Comparison of ENCODE assay signal across 16 cellular contexts in the genomic region with DNA sequence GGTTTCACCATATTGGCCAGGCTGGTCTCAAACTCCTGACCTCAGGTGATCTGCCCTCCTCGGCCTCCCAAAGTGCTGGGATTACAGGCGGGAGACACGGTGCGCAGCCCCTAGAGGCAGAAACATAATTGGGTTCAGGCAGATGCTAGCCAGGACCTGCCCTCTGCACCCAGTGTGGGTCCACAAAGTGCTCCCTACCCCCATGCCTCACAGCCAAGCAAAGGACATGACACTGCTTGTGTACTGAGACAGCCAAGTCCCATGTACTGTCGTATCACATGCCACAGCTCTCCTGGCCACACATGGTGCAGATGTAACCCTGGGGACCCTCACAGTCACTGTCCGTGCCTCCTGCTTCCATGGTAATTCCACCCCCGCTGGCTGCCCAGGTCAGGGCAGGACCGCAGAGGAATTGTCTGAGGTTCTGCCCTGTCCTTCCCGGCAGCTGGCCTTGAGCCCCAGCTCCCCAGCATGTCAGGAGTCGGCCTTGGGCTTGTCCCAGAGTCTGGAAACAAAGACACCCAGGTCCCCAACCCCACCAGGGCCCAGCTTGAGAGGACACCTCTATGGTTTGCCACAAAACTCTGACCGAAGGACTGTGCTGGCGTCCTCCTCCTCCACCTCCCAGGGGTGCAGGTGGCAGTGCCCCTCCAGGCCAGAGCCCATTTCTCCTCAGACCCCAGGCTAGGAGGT. TPM values are rescaled to one million over a fixed set of nuclear protein-coding genes. Genes with fewer than 3 reads are reported as not detected.
DNase-seq lines count a peak whose midpoint lies in the region; TF ChIP-seq lines count a peak whose summit lies in the region.
"Had no signal": no experiment of that assay in that cellular context is flagged by ENCODE, and none has a peak within 500 bp of the region (broad histone marks: within the 10 kb centered on the region; RNA-seq: fewer than 3 reads in every experiment).

No MANE protein-coding gene starts in this region.

- H3K27me3 Mint-ChIP-seq in H9 (ENCODE audit: low read depth) = peaks cover 45% of the 10 kb centered on the region

- peaks cover 54% of the 10 kb centered on the region for H3K36me3 ChIP-seq in WERI-Rb-1
- peaks cover 2 to 18% of the 10 kb centered on the region in 2 donors for H3K36me3 ChIP-seq in neuronal stem cell (replicated peaks in 1 of 2; ENCODE audit: control insufficient read depth in 2 of 2, insufficient read depth in 2 of 2, low read length in 2 of 2)
- H3K36me3 ChIP-seq: BE2C, MG63 had no signal

- H3K56ac ChIP-seq in H9 (ENCODE audit: insufficient read length, low read depth, low read length) = no peak overlapping the region

- TF ChIP-seq CTCF in H9 (conservative IDR thresholded peaks at IDR 0.05) (peak; percentile 23; the same call in 1 of the 3 replicates), WERI-Rb-1 (IDR thresholded peaks at IDR 0.05; ENCODE audit: low read depth, low read length) (peak; percentile 10; the same call in 1 of the 2 replicates)

- H3K79me2 ChIP-seq in H9 (ENCODE audit: insufficient read depth, low read length) = no peaks in the 10 kb centered on the region

- no peak overlapping the region for H3K27ac ChIP-seq in H9 (ENCODE audit: insufficient read length, low read depth, low read length)
- peak overlapping the region; percentile 59 for H3K27ac ChIP-seq in WERI-Rb-1
- no peak overlapping the region for H3K27ac ChIP-seq in neuronal stem cell (replicated peaks; ENCODE audit: low read length)
- H3K27ac ChIP-seq: GM23248 had no signal

- H3K23me2 ChIP-seq in H9 (ENCODE audit: insufficient read length, low read depth, low read length, poor library complexity, severe bottlenecking) = peaks cover 25% of the 10 kb centered on the region

- H2BK5ac ChIP-seq in H9 (ENCODE audit: insufficient read length, low read length) (no peak overlapping the region), neuronal stem cell (ENCODE audit: low read length) (no peak overlapping the region)

- peaks cover 6% of the 10 kb centered on the region for H4K20me1 ChIP-seq in H9 (ENCODE audit: control insufficient read depth, insufficient read depth, insufficient read length)

- H2BK120ac ChIP-seq in H9 (ENCODE audit: low read depth, low read length, poor library complexity, severe bottlenecking) = no peak overlapping the region
- H2BK120ac ChIP-seq in neuronal stem cell (ENCODE audit: low read depth, low read length) = no peak overlapping the region

- H3K14ac ChIP-seq in H9 (ENCODE audit: insufficient read depth, low read length) (no peak overlapping the region; the same call in 1 of the 2 replicates), neuronal stem cell (ENCODE audit: low read length) (no peak overlapping the region)

- H3K4ac ChIP-seq in H9 (ENCODE audit: low read depth, low read length) (no peak overlapping the region), neuronal stem cell (ENCODE audit: low read length) (no peak overlapping the region)

- no peaks in the 10 kb centered on the region for H3K79me1 ChIP-seq in H9 (ENCODE audit: insufficient read depth, low read depth, low read length, poor library complexity, severe bottlenecking)
- H3K79me1 ChIP-seq in neuronal stem cell (ENCODE audit: low read depth, low read length) = peaks cover 2% of the 10 kb centered on the region

- no peak overlapping the region for H2AFZ ChIP-seq in H9 (ENCODE audit: low read length)
- no peak overlapping the region for H2AFZ ChIP-seq in neuronal stem cell (ENCODE audit: low read length)
- H2AFZ ChIP-seq: GM23248 had no signal

- H3T11ph ChIP-seq in H9 (ENCODE audit: low read length) = no peak overlapping the region

- no CpG with 5 or more reads among the region's 12 CpGs for WGBS in H9 (ENCODE audit: extremely low coverage, insufficient read length, low lambda C conversion rate)
- WGBS in neuronal stem cell (ENCODE audit: extremely low coverage in 2 of 2, insufficient read length in 2 of 2, insufficient replicate concordance in 1 of 2), 2 donors = no CpG with 5 or more reads among the region's 12 CpGs

- H4K8ac ChIP-seq in H9 (replicated peaks; ENCODE audit: insufficient read length, low read depth, low read length) (no peak overlapping the region), neuronal stem cell (ENCODE audit: low read depth, low read length) (no peak overlapping the region)

- DNase-seq in H9 (no peak), WERI-Rb-1 (no peak), neuronal stem cell (ENCODE audit: low spot score) (no peak), NCI-H2029 treated with DMSO at 0.1 percent for 48 hours (lab: John Stamatoyannopoulos, UW) (no peak), hippocampal formation (lab: John Stamatoyannopoulos, UW) (no peak)
- DNase-seq: BE2C; CD4-positive, alpha-beta T cell; EL; GM23248; HFFc6; MG63; NCI-H1092 treated with DMSO at 0.1 percent for 48 hours; NCI-H226; NCI-H524 treated with DMSO at 0.1 percent for 48 hours; Right ventricle myocardium superior; SK-N-SH had no signal

- H2BK12ac ChIP-seq in H9 (ENCODE audit: insufficient read length, low read depth, low read length) (no peak overlapping the region), neuronal stem cell (ENCODE audit: low read length) (no peak overlapping the region)

- no peak overlapping the region for H3K18ac ChIP-seq in H9 (ENCODE audit: insufficient read length, low read depth, low read length)
- peak overlapping the region; percentile 48 for H3K18ac ChIP-seq in neuronal stem cell (ENCODE audit: low read length)

- H4K91ac ChIP-seq in H9 (ENCODE audit: insufficient read length, low read depth, low read length) (no peak overlapping the region), neuronal stem cell (ENCODE audit: low read depth, low read length, poor library complexity) (no peak overlapping the region)

- no peak overlapping the region for H3K27ac Mint-ChIP-seq in H9
- H3K27ac Mint-ChIP-seq: CD4-positive, alpha-beta T cell; HFFc6 had no signal

- H3K4me3 ChIP-seq in WERI-Rb-1 (ENCODE audit: low read depth, low read length) (no peak overlapping the region), neuronal stem cell (ENCODE audit: low read length in 2 of 2) (peak overlapping the region in 1 of 2 donors; percentile 31)
- H3K4me3 ChIP-seq: GM23248, MG63 had no signal

- H3K9ac ChIP-seq in H9 (ENCODE audit: extremely low read depth, insufficient read length, low read length) = no peak overlapping the region
- peak overlapping the region; percentile 87 for H3K9ac ChIP-seq in neuronal stem cell (ENCODE audit: low read depth, low read length, poor library complexity)
- H3K9ac ChIP-seq: GM23248, SK-N-SH had no signal

- H2BK15ac ChIP-seq in H9 (ENCODE audit: low read depth, low read length) = no peak overlapping the region
- H2BK15ac ChIP-seq in neuronal stem cell (ENCODE audit: low read length) = no peak overlapping the region

- H4K5ac ChIP-seq in H9 (ENCODE audit: insufficient read length, low read depth, low read length) = no peak overlapping the region

- H3K4me3 Mint-ChIP-seq in H9 = no peak overlapping the region
- H3K4me3 Mint-ChIP-seq: CD4-positive, alpha-beta T cell; HFFc6 had no signal

- no peak overlapping the region for H3K4me2 ChIP-seq in H9 (ENCODE audit: insufficient read depth, insufficient read length, low read length)
- no peak overlapping the region for H3K4me2 ChIP-seq in neuronal stem cell (ENCODE audit: insufficient read depth, low read length, poor library complexity, severe bottlenecking)
- H3K4me2 ChIP-seq: SK-N-SH had no signal

- H3K36me3 Mint-ChIP-seq in H9 (ENCODE audit: insufficient read depth in 1 of 3, low read depth in 3 of 3) = peaks cover 0 to 6% (median 2%) of the 10 kb centered on the region in 3 experiments; a peak in 2 of 7 replicates

- H3K4me1 Mint-ChIP-seq in H9 = peaks cover 11 to 37% of the 10 kb centered on the region in 2 experiments

- H3K23ac ChIP-seq in H9 (ENCODE audit: insufficient read length, low read depth, low read length) (no peak overlapping the region), neuronal stem cell (ENCODE audit: low read depth, low read length, poor library complexity) (peak overlapping the region; percentile 16)

- H3K27me3 ChIP-seq in H9 (ENCODE audit: insufficient read depth, low read length) = peaks cover 4% of the 10 kb centered on the region; the same call in 1 of the 2 replicates
- no peaks in the 10 kb centered on the region for H3K27me3 ChIP-seq in WERI-Rb-1 (ENCODE audit: insufficient read depth, low read depth, severe bottlenecking)
- peaks cover 0 to 30% (median 7%) of the 10 kb centered on the region in 3 experiments for H3K27me3 ChIP-seq in neuronal stem cell (ENCODE audit: control insufficient read depth in 3 of 3, insufficient read depth in 3 of 3, low read depth in 1 of 3, low read length in 3 of 3)
- H3K27me3 ChIP-seq: BE2C, MG63 had no signal

- H3K9me3 ChIP-seq in H9 (ENCODE audit: control insufficient read depth, low read depth, low read length) (no peaks in the 10 kb centered on the region), WERI-Rb-1 (ENCODE audit: severe bottlenecking) (no peaks in the 10 kb centered on the region), neuronal stem cell (replicated peaks in 1 of 2; ENCODE audit: control insufficient read depth in 2 of 2, insufficient read depth in 1 of 2, low read depth in 1 of 2, low read length in 2 of 2) (no peaks in the 10 kb centered on the region)
- H3K9me3 ChIP-seq: BE2C, MG63, SK-N-SH had no signal

- H3K9me3 Mint-ChIP-seq in H9 = no peaks in the 10 kb centered on the region
- H3K9me3 Mint-ChIP-seq: CD4-positive, alpha-beta T cell; HFFc6 had no signal

- H3K4me1 ChIP-seq in H9 (ENCODE audit: insufficient read depth, low read length) = no peaks in the 10 kb centered on the region; the same call in 1 of the 2 replicates
- H3K4me1 ChIP-seq in neuronal stem cell (ENCODE audit: control insufficient read depth in 2 of 2, insufficient read depth in 1 of 2, low read depth in 1 of 2, low read length in 2 of 2) = peaks cover 18 to 29% of the 10 kb centered on the region in 2 donors

- no peak overlapping the region for H2AK5ac ChIP-seq in H9 (ENCODE audit: insufficient read length, low read length)
- H2AK5ac ChIP-seq in neuronal stem cell (ENCODE audit: low read depth, low read length) = peak overlapping the region; percentile 42

- no peak overlapping the region for H2BK20ac ChIP-seq in H9 (ENCODE audit: low read depth, low read length, poor library complexity, severe bottlenecking)

RNA-seq across cellular contexts. Expression of a gene that starts 7.6 kb away (rescaled TPM):
- 20.4 and 21.4 TPM in 2 replicates for total RNA-seq in H9 (2021)
- 21.9 TPM for polyA plus RNA-seq in neuronal stem cell (2013, experiment 1 of 2)
- 22.3 TPM for polyA plus RNA-seq in neuronal stem cell (2013, experiment 2 of 2)
- total RNA-seq: GM23248 had no signal
- polyA plus RNA-seq: GM23248 had no signal

RNA-seq across cellular contexts. Expression of a gene that starts 21.8 kb away (rescaled TPM):
- 4.6 and 4.8 TPM in 2 replicates for total RNA-seq in H9 (2021)
- 0.17 TPM for polyA plus RNA-seq in neuronal stem cell (2013, experiment 1 of 2)
- 0.24 TPM for polyA plus RNA-seq in neuronal stem cell (2013, experiment 2 of 2)
- total RNA-seq: CD4-positive, alpha-beta T cell had no signal

RNA-seq across cellular contexts. Expression of a gene that starts 36.5 kb away (rescaled TPM):
- 7.1 and 7.8 TPM in 2 replicates for total RNA-seq in H9 (2021)
- polyA plus RNA-seq in neuronal stem cell (2013, experiment 1 of 2) = 7.4 TPM
- polyA plus RNA-seq in neuronal stem cell (2013, experiment 2 of 2) = 7.5 TPM

RNA-seq across cellular contexts. Expression of a gene that starts 37.1 kb away (rescaled TPM):
- 47.2 and 48.1 TPM in 2 replicates for total RNA-seq in H9 (2021)
- polyA plus RNA-seq in neuronal stem cell (2013, experiment 1 of 2) = 32.5 TPM
- polyA plus RNA-seq in neuronal stem cell (2013, experiment 2 of 2) = 32.3 TPM

RNA-seq across cellular contexts. Expression of a gene that starts 48.1 kb away (rescaled TPM):
- 5.5 and 6.5 TPM in 2 replicates for total RNA-seq in H9 (2021)
- 1.3 TPM for polyA plus RNA-seq in neuronal stem cell (2013, experiment 1 of 2)
- polyA plus RNA-seq in neuronal stem cell (2013, experiment 2 of 2) = 1.9 TPM
